ENCODE assay signal across 34 cellular contexts in genomic region chr10:58937423-58937822, GRCh38.
"Had no signal": no experiment of that assay in that cellular context is flagged by ENCODE, and none has a peak within 500 bp of the region (broad histone marks: within the 10 kb centered on the region; RNA-seq: fewer than 3 reads in every experiment).

No MANE protein-coding gene starts in this region.

- H3K4me1 ChIP-seq: adrenal gland, body of pancreas, colonic mucosa, esophagus squamous epithelium, gastroesophageal sphincter had no signal

- H3K36me3 ChIP-seq: adrenal gland, colonic mucosa, esophagus squamous epithelium, gastroesophageal sphincter, WERI-Rb-1 had no signal

- H3K27me3 Mint-ChIP-seq: activated B cell treated with CpG ODN at 0.5 μM for 24 hours; activated CD8-positive, alpha-beta memory T cell treated with anti-CD3 and anti-CD28 coated beads, Interleukin-2, amount 10 ng/mL, durations not matched to agents 7 days and 5 days; activated CD8-positive, alpha-beta T cell treated with anti-CD3 and anti-CD28 coated beads for 36 hours had no signal

- H3K9me3 ChIP-seq: adrenal gland, body of pancreas, colonic mucosa, esophagus squamous epithelium, gastroesophageal sphincter had no signal

- H3K9me3 Mint-ChIP-seq: activated B cell treated with CpG ODN at 0.5 μM for 24 hours; activated CD8-positive, alpha-beta T cell treated with anti-CD3 and anti-CD28 coated beads for 36 hours; activated naive CD4-positive, alpha-beta T cell treated with anti-CD3 and anti-CD28 coated beads for 36 hours; activated naive CD8-positive, alpha-beta T cell treated with anti-CD3 and anti-CD28 coated beads for 36 hours; activated T-helper 1 cell treated with anti-CD3 and anti-CD28 coated beads, Interleukin-12 subunit alpha, Interleukin-12 subunit beta, Interleukin-2, Interleukin-4 antibody, amounts not matched to agents 30 ng/mL and 10 ng/mL and 1 ng/mL, durations not matched to agents 14 hours and 24 hours and 36 hours; activated T-helper 2 cell treated with anti-CD3 and anti-CD28 coated beads, Interferon-gamma antibody, Interleukin-2, Interleukin-4, amounts not matched to agents 10 μg/mL and 5 μg/mL and 100 μg/mL, durations not matched to agents 14 hours and 24 hours and 36 hours; T-helper 2 cell treated with Interferon-gamma antibody and Interleukin-4, amounts not matched to agents 5 μg/mL and 100 μg/mL, for 36 hours had no signal

- H3K27me3 ChIP-seq: adrenal gland, body of pancreas, colonic mucosa, esophagus squamous epithelium, gastroesophageal sphincter had no signal

- H3K36me3 Mint-ChIP-seq: activated CD8-positive, alpha-beta memory T cell treated with anti-CD3 and anti-CD28 coated beads, Interleukin-2, amount 10 ng/mL, durations not matched to agents 7 days and 5 days; activated naive CD4-positive, alpha-beta T cell treated with anti-CD3 and anti-CD28 coated beads, Interleukin-2, amount 50 U/mL, for 24 hours; activated naive CD8-positive, alpha-beta T cell treated with anti-CD3 and anti-CD28 coated beads for 36 hours had no signal

- H3K4me3 ChIP-seq: adrenal gland, body of pancreas, colonic mucosa, esophagus squamous epithelium, gastroesophageal sphincter had no signal

- DNase-seq: activated B cell treated with CpG ODN at 0.5 μM for 24 hours; activated CD4-positive, alpha-beta T cell treated with anti-CD3 and anti-CD28 coated beads for 48 hours; activated CD4-positive, alpha-beta T cell treated with anti-CD3 and anti-CD28 coated beads, Interleukin-2, amount 50 U/mL, for 1 hour; activated CD4-positive, alpha-beta T cell treated with anti-CD3 and anti-CD28 coated beads, Interleukin-2, amount 50 U/mL, for 48 hours; activated CD8-positive, alpha-beta memory T cell treated with anti-CD3 and anti-CD28 coated beads, Interleukin-2, amount 10 ng/mL, durations not matched to agents 7 days and 5 days; activated CD8-positive, alpha-beta memory T cell treated with anti-CD3 and anti-CD28 coated beads, Interleukin-2, amount 50 U/mL, for 4 hours; activated CD8-positive, alpha-beta T cell treated with anti-CD3 and anti-CD28 coated beads for 36 hours; activated effector memory CD4-positive, alpha-beta T cell treated with anti-CD3 and anti-CD28 coated beads, Interleukin-2, amount 50 U/mL, for 16 hours; activated naive CD4-positive, alpha-beta T cell treated with anti-CD3 and anti-CD28 coated beads for 36 hours; activated naive CD8-positive, alpha-beta T cell treated with anti-CD3 and anti-CD28 coated beads for 36 hours; activated naive CD8-positive, alpha-beta T cell treated with anti-CD3 and anti-CD28 coated beads, Interleukin-2, amount 50 U/mL, for 24 hours; activated T-cell treated with anti-CD3 and anti-CD28 coated beads, Interleukin-2, amount 50 U/mL, for 1 hour; activated T-cell treated with anti-CD3 and anti-CD28 coated beads, Interleukin-2, amount 50 U/mL, for 48 hours; adrenal gland; amygdala; aorta; body of pancreas; central memory CD4-positive, alpha-beta T cell; cerebellar nuclear complex; colonic mucosa; effector CD8-positive, alpha-beta T cell; esophagus squamous epithelium; foreskin melanocyte; T-helper 1 cell; T-helper 17 cell; T1000; WERI-Rb-1 had no signal

- ATAC-seq: activated CD4-positive, CD25-positive, alpha-beta regulatory T cell treated with anti-CD3 and anti-CD28 coated beads, Interleukin-2, amount 50 U/mL, for 24 hours; activated CD8-positive, alpha-beta memory T cell treated with anti-CD3 and anti-CD28 coated beads, Interleukin-2, amount 10 ng/mL, durations not matched to agents 7 days and 5 days; activated CD8-positive, alpha-beta T cell treated with anti-CD3 and anti-CD28 coated beads for 36 hours; activated naive CD8-positive, alpha-beta T cell treated with anti-CD3 and anti-CD28 coated beads, Interleukin-2, amount 50 U/mL, for 24 hours; body of pancreas; gastroesophageal sphincter; T-helper 17 cell had no signal

- H3K4me1 Mint-ChIP-seq: activated B cell treated with CpG ODN at 0.5 μM for 24 hours; activated CD8-positive, alpha-beta memory T cell treated with anti-CD3 and anti-CD28 coated beads, Interleukin-2, amount 10 ng/mL, durations not matched to agents 7 days and 5 days; activated naive CD4-positive, alpha-beta T cell treated with anti-CD3 and anti-CD28 coated beads, Interleukin-2, amount 50 U/mL, for 24 hours; activated naive CD8-positive, alpha-beta T cell treated with anti-CD3 and anti-CD28 coated beads for 36 hours; activated naive CD8-positive, alpha-beta T cell treated with anti-CD3 and anti-CD28 coated beads, Interleukin-2, amount 50 U/mL, for 24 hours; T-helper 17 cell had no signal

- H3K27ac Mint-ChIP-seq: activated B cell treated with CpG ODN at 0.5 μM for 24 hours; activated CD8-positive, alpha-beta memory T cell treated with anti-CD3 and anti-CD28 coated beads, Interleukin-2, amount 10 ng/mL, durations not matched to agents 7 days and 5 days; activated CD8-positive, alpha-beta T cell treated with anti-CD3 and anti-CD28 coated beads for 36 hours; activated naive CD4-positive, alpha-beta T cell treated with anti-CD3 and anti-CD28 coated beads for 36 hours; activated naive CD4-positive, alpha-beta T cell treated with anti-CD3 and anti-CD28 coated beads, Interleukin-2, amount 50 U/mL, for 24 hours; activated naive CD8-positive, alpha-beta T cell treated with anti-CD3 and anti-CD28 coated beads for 36 hours; activated naive CD8-positive, alpha-beta T cell treated with anti-CD3 and anti-CD28 coated beads, Interleukin-2, amount 50 U/mL, for 24 hours; activated T-helper 1 cell treated with anti-CD3 and anti-CD28 coated beads, Interleukin-12 subunit alpha, Interleukin-12 subunit beta, Interleukin-2, Interleukin-4 antibody, amounts not matched to agents 30 ng/mL and 10 ng/mL and 1 ng/mL, durations not matched to agents 14 hours and 24 hours and 36 hours; activated T-helper 2 cell treated with anti-CD3 and anti-CD28 coated beads, Interferon-gamma antibody, Interleukin-2, Interleukin-4, amounts not matched to agents 10 μg/mL and 5 μg/mL and 100 μg/mL, durations not matched to agents 14 hours and 24 hours and 36 hours; T-helper 17 cell; T-helper 2 cell treated with Interferon-gamma antibody and Interleukin-4, amounts not matched to agents 5 μg/mL and 100 μg/mL, for 36 hours had no signal

- H3K4me3 Mint-ChIP-seq: activated B cell treated with CpG ODN at 0.5 μM for 24 hours; activated CD8-positive, alpha-beta memory T cell treated with anti-CD3 and anti-CD28 coated beads, Interleukin-2, amount 10 ng/mL, durations not matched to agents 7 days and 5 days; activated CD8-positive, alpha-beta T cell treated with anti-CD3 and anti-CD28 coated beads for 36 hours; activated naive CD4-positive, alpha-beta T cell treated with anti-CD3 and anti-CD28 coated beads for 36 hours; activated naive CD4-positive, alpha-beta T cell treated with anti-CD3 and anti-CD28 coated beads, Interleukin-2, amount 50 U/mL, for 24 hours; activated naive CD8-positive, alpha-beta T cell treated with anti-CD3 and anti-CD28 coated beads for 36 hours; activated naive CD8-positive, alpha-beta T cell treated with anti-CD3 and anti-CD28 coated beads, Interleukin-2, amount 50 U/mL, for 24 hours; activated T-helper 1 cell treated with anti-CD3 and anti-CD28 coated beads, Interleukin-12 subunit alpha, Interleukin-12 subunit beta, Interleukin-2, Interleukin-4 antibody, amounts not matched to agents 30 ng/mL and 10 ng/mL and 1 ng/mL, durations not matched to agents 14 hours and 24 hours and 36 hours; T-helper 17 cell; T-helper 2 cell treated with Interferon-gamma antibody and Interleukin-4, amounts not matched to agents 5 μg/mL and 100 μg/mL, for 36 hours had no signal

- H3K27ac ChIP-seq: body of pancreas, colonic mucosa, epithelial cell of prostate, esophagus squamous epithelium, gastroesophageal sphincter, WERI-Rb-1 had no signal
